Comparison of ENCODE assay signal across 33 cellular contexts in genomic region chr10:36506696-36507477, GRCh38.
"Had no signal": no experiment of that assay in that cellular context is flagged by ENCODE, and none has a peak within 500 bp of the region (broad histone marks: within the 10 kb centered on the region; RNA-seq: fewer than 3 reads in every experiment).

No MANE protein-coding gene starts in this region.

- H3K36me3 ChIP-seq: esophagus muscularis mucosa, pancreas, prostate gland, uterus, WERI-Rb-1 had no signal

- DNase-seq: activated CD4-positive, alpha-beta T cell treated with anti-CD3 and anti-CD28 coated beads for 48 hours; activated CD4-positive, alpha-beta T cell treated with anti-CD3 and anti-CD28 coated beads, Interleukin-2, amount 50 U/mL, for 48 hours; activated CD8-positive, alpha-beta memory T cell treated with anti-CD3 and anti-CD28 coated beads for 24 hours; activated effector memory CD4-positive, alpha-beta T cell treated with anti-CD3 and anti-CD28 coated beads, Interleukin-2, amount 50 U/mL, for 16 hours; activated naive CD4-positive, alpha-beta T cell treated with anti-CD3 and anti-CD28 coated beads, Interleukin-2, amount 50 U/mL, for 16 hours; amygdala; effector CD4-positive, alpha-beta T cell; foreskin melanocyte; hippocampal formation; left cardiac atrium; natural killer cell; pancreas; retina; stimulated activated CD4-positive, alpha-beta T cell treated with anti-CD3 and anti-CD28 coated beads, Interleukin-1b, Interleukin-23, amount 100 ng/mL, for 48 hours; stimulated activated CD4-positive, alpha-beta T cell treated with anti-CD3 and anti-CD28 coated beads, Interleukin-4, amount 100 ng/mL, for 4 hours; stimulated activated CD8-positive, alpha-beta memory T cell treated with anti-CD3 and anti-CD28 coated beads, Interleukin-4, amount 100 ng/mL, for 48 hours; stimulated activated naive CD8-positive, alpha-beta T cell treated with anti-CD3 and anti-CD28 coated beads, Interleukin-15, amount 100 ng/mL, for 72 hours; substantia nigra; SW 1271; T-helper 9 cell; uterus; WERI-Rb-1 had no signal

- H3K4me2 ChIP-seq: smooth muscle cell had no signal

- H3K9me3 ChIP-seq: esophagus muscularis mucosa, pancreas, prostate gland, uterus had no signal

- H3K4me3 ChIP-seq: esophagus muscularis mucosa, pancreas, prostate gland, smooth muscle cell, uterus had no signal

- H3K9me3 Mint-ChIP-seq: type B pancreatic cell had no signal

- H3K27ac ChIP-seq: esophagus muscularis mucosa, pancreas, prostate gland, uterus, WERI-Rb-1 had no signal

- H3K27ac Mint-ChIP-seq: activated T-helper 1 cell treated with anti-CD3 and anti-CD28 coated beads, Interleukin-12 subunit alpha, Interleukin-12 subunit beta, Interleukin-2, Interleukin-4 antibody, amounts not matched to agents 30 ng/mL and 10 ng/mL and 1 ng/mL, durations not matched to agents 14 hours and 24 hours and 36 hours; dendritic cell treated with granulocyte-macrophage colony-stimulating factor and Interleukin-4, amounts not matched to agents 40 ng/mL and 50 ng/mL, for 4 days; memory B cell; natural killer cell; stimulated activated memory B cell treated with anti-CD40 and anti-IgM and Interleukin-4, amounts not matched to agents 10 μg/mL and 1 μg/mL and 100 μg/mL, for 72 hours; stimulated activated naive CD8-positive, alpha-beta T cell treated with anti-CD3 and anti-CD28 coated beads, Interleukin-15, amount 100 ng/mL, for 72 hours; T-helper 1 cell treated with Interleukin-12 subunit alpha and Interleukin-12 subunit beta and Interleukin-4 antibody, amounts not matched to agents 30 μg/mL and 1 μg/mL, for 36 hours; type B pancreatic cell had no signal

- ATAC-seq: activated CD4-positive, CD25-positive, alpha-beta regulatory T cell treated with anti-CD3 and anti-CD28 coated beads, Interleukin-2, amount 50 U/mL, for 24 hours; left cardiac atrium; natural killer cell; pancreas; stimulated activated memory B cell treated with anti-CD40 and anti-IgM and Interleukin-4, amounts not matched to agents 10 μg/mL and 1 μg/mL and 100 μg/mL, for 72 hours; stimulated activated naive CD8-positive, alpha-beta T cell treated with anti-CD3 and anti-CD28 coated beads, Interleukin-15, amount 100 ng/mL, for 72 hours had no signal

- H3K36me3 Mint-ChIP-seq: memory B cell; natural killer cell; stimulated activated memory B cell treated with anti-CD40 and anti-IgM and Interleukin-4, amounts not matched to agents 10 μg/mL and 1 μg/mL and 100 μg/mL, for 72 hours; type B pancreatic cell had no signal

- H3K4me3 Mint-ChIP-seq: activated T-helper 1 cell treated with anti-CD3 and anti-CD28 coated beads, Interleukin-12 subunit alpha, Interleukin-12 subunit beta, Interleukin-2, Interleukin-4 antibody, amounts not matched to agents 30 ng/mL and 10 ng/mL and 1 ng/mL, durations not matched to agents 14 hours and 24 hours and 36 hours; central memory CD8-positive, alpha-beta T cell; dendritic cell treated with granulocyte-macrophage colony-stimulating factor and Interleukin-4, amounts not matched to agents 40 ng/mL and 50 ng/mL, for 4 days; memory B cell; natural killer cell; stimulated activated memory B cell treated with anti-CD40 and anti-IgM and Interleukin-4, amounts not matched to agents 10 μg/mL and 1 μg/mL and 100 μg/mL, for 72 hours; stimulated activated naive CD8-positive, alpha-beta T cell treated with anti-CD3 and anti-CD28 coated beads, Interleukin-15, amount 100 ng/mL, for 72 hours; T-helper 1 cell treated with Interleukin-12 subunit alpha and Interleukin-12 subunit beta and Interleukin-4 antibody, amounts not matched to agents 30 μg/mL and 1 μg/mL, for 36 hours; type B pancreatic cell had no signal

- H3K27me3 ChIP-seq: esophagus muscularis mucosa, pancreas, uterus had no signal

- H3K4me1 ChIP-seq: esophagus muscularis mucosa, pancreas, prostate gland, uterus had no signal

- H3K27me3 Mint-ChIP-seq: central memory CD8-positive, alpha-beta T cell; dendritic cell treated with granulocyte-macrophage colony-stimulating factor and Interleukin-4, amounts not matched to agents 40 ng/mL and 50 ng/mL, for 4 days; memory B cell; stimulated activated memory B cell treated with anti-CD40 and anti-IgM and Interleukin-4, amounts not matched to agents 10 μg/mL and 1 μg/mL and 100 μg/mL, for 72 hours; stimulated activated naive CD8-positive, alpha-beta T cell treated with anti-CD3 and anti-CD28 coated beads, Interleukin-15, amount 100 ng/mL, for 72 hours; type B pancreatic cell had no signal

- H3K4me1 Mint-ChIP-seq: central memory CD8-positive, alpha-beta T cell; memory B cell; natural killer cell; stimulated activated memory B cell treated with anti-CD40 and anti-IgM and Interleukin-4, amounts not matched to agents 10 μg/mL and 1 μg/mL and 100 μg/mL, for 72 hours; stimulated activated naive CD8-positive, alpha-beta T cell treated with anti-CD3 and anti-CD28 coated beads, Interleukin-15, amount 100 ng/mL, for 72 hours had no signal
